ENCODE assay signal across 13 cellular contexts in genomic region chr1:208272311-208272710, GRCh38. TPM values are rescaled to one million over a fixed set of nuclear protein-coding genes. Genes with fewer than 3 reads are reported as not detected.
DNase-seq lines count a peak whose midpoint lies in the region; ATAC-seq and TF ChIP-seq lines count a peak whose summit lies in the region.
"Had no signal": no experiment of that assay in that cellular context is flagged by ENCODE, and none has a peak within 500 bp of the region (broad histone marks: within the 10 kb centered on the region; RNA-seq: fewer than 3 reads in every experiment).

No MANE protein-coding gene starts in this region.

- peaks cover 18% of the 10 kb centered on the region for H3K4me1 ChIP-seq in HEK293 (ENCODE audit: control insufficient read depth, insufficient read depth, low read length)

- CTCF ChIA-PET in HEK293 (lab: Yijun Ruan, JAX): no interaction called here

- H3K4me1 Mint-ChIP-seq in activated naive CD8-positive, alpha-beta T cell treated with anti-CD3 and anti-CD28 coated beads for 36 hours: no peaks in the 10 kb centered on the region

- no peaks in the 10 kb centered on the region for H3K9me3 ChIP-seq in HEK293 (ENCODE audit: control insufficient read depth, insufficient read depth, low read depth, low read length)
- H3K9me3 ChIP-seq: BE2C, MG63 had no signal

- no peak overlapping the region for H3K27ac ChIP-seq in HEK293 (ENCODE audit: extremely low read depth, low read depth, low read length)

- no peaks in the 10 kb centered on the region for H3K36me3 Mint-ChIP-seq in activated naive CD8-positive, alpha-beta T cell treated with anti-CD3 and anti-CD28 coated beads for 36 hours

- H3K4me3 ChIP-seq in HEK293 (ENCODE audit: low read depth, low read length): no peak overlapping the region
- H3K4me3 ChIP-seq: MG63 had no signal

- H3K4me3 Mint-ChIP-seq in activated naive CD8-positive, alpha-beta T cell treated with anti-CD3 and anti-CD28 coated beads for 36 hours: no peak overlapping the region
- H3K4me3 Mint-ChIP-seq: H9 had no signal

- no peaks in the 10 kb centered on the region for H3K9me3 Mint-ChIP-seq in activated naive CD8-positive, alpha-beta T cell treated with anti-CD3 and anti-CD28 coated beads for 36 hours
- H3K9me3 Mint-ChIP-seq: H9 had no signal

- no peak for TF ChIP-seq CTCF in HEK293 (tag by site-specific recombination; IDR thresholded peaks at IDR 0.05)
- no peak for TF ChIP-seq CTCF in omental fat pad (IDR thresholded peaks at IDR 0.05)

- peaks cover 28% of the 10 kb centered on the region for H3K27me3 Mint-ChIP-seq in activated naive CD8-positive, alpha-beta T cell treated with anti-CD3 and anti-CD28 coated beads for 36 hours

- H3K36me3 ChIP-seq in HEK293 (ENCODE audit: control insufficient read depth in 2 of 2, insufficient read depth in 1 of 2, low read length in 2 of 2): no peaks in the 10 kb centered on the region
- H3K36me3 ChIP-seq: BE2C, MG63 had no signal

- no peak overlapping the region for H3K27ac Mint-ChIP-seq in activated naive CD8-positive, alpha-beta T cell treated with anti-CD3 and anti-CD28 coated beads for 36 hours

- DNase-seq in NCI-H2171 treated with DMSO at 0.1 percent for 48 hours (lab: John Stamatoyannopoulos, UW) (peak; percentile 82), cerebellum (ENCODE audit: low spot score) (peak; percentile 79), occipital lobe (lab: John Stamatoyannopoulos, UW) (peak; percentile 27), GOT3 (lab: John Stamatoyannopoulos, UW) (no peak), omental fat pad (ENCODE audit: low spot score) (no peak)
- DNase-seq in activated naive CD8-positive, alpha-beta T cell treated with anti-CD3 and anti-CD28 coated beads for 36 hours: no peak
- DNase-seq: BE2C; H9; MG63; NCI-H1417; NCI-H2029 treated with DMSO at 0.1 percent for 48 hours; NK-92 treated with Interleukin-12 subunit alpha and Interleukin-12 subunit beta, amount 100 ng/mL, for 24 hours had no signal

- POLR2A ChIA-PET in HEK293 (lab: Yijun Ruan, JAX): no interaction called here

- ATAC-seq in omental fat pad (ENCODE audit: low FRiP score): no peak

TF ChIP-seq in HEK293, 187 proteins besides CTCF, POLR2A, EP300 and RAD21:
- TF ChIP-seq ZNF596 (tag by site-specific recombination; IDR thresholded peaks at IDR 0.05) (peak; percentile 67), WT1 (tag by site-specific recombination; IDR thresholded peaks at IDR 0.05) (no peak), PATZ1 (tag by site-specific recombination; IDR thresholded peaks at IDR 0.05) (no peak), ZSCAN5A (tag by site-specific recombination; IDR thresholded peaks at IDR 0.05) (no peak), IKZF3 (tag by site-specific recombination; IDR thresholded peaks at IDR 0.05) (no peak)
TF ChIP-seq in HEK293: peak in this region for 1.

RNA-seq across cellular contexts. Expression of gene PLXNA2, which starts 28.1 kb away (rescaled TPM):
- 45.1 TPM for total RNA-seq in cerebellum
- 60.7 TPM for total RNA-seq in occipital lobe
- total RNA-seq in activated naive CD8-positive, alpha-beta T cell treated with anti-CD3 and anti-CD28 coated beads for 36 hours: under 1 TPM in 1 of 2 experiments, not detected in 1; 0.08 TPM
- 10 to 100 TPM; 21.7 to 67.9 (median 36.8) TPM for total RNA-seq in omental fat pad

Comparison
In these comparisons a context has a peak if more than half of its experiments do, and no peak if none do; other contexts are left out.
1. DNase-seq: peak in NCI-H2171 treated with DMSO at 0.1 percent for 48 hours (single experiment), cerebellum (single experiment) and occipital lobe (single experiment); none in GOT3 (single experiment), activated naive CD8-positive, alpha-beta T cell treated with anti-CD3 and anti-CD28 coated beads for 36 hours (single experiment) and omental fat pad (single experiment).
2. RNA of gene PLXNA2, which starts 28.1 kb away (total RNA-seq): 60.7 TPM in occipital lobe (single experiment), 21.7 to 67.9 TPM in omental fat pad and 45.1 TPM in cerebellum (single experiment); 0.08 TPM in activated naive CD8-positive, alpha-beta T cell treated with anti-CD3 and anti-CD28 coated beads for 36 hours; every median in the first group is over 10 times any median in the second.